Comparison of ENCODE assay signal across 23 cellular contexts in the genomic region with DNA sequence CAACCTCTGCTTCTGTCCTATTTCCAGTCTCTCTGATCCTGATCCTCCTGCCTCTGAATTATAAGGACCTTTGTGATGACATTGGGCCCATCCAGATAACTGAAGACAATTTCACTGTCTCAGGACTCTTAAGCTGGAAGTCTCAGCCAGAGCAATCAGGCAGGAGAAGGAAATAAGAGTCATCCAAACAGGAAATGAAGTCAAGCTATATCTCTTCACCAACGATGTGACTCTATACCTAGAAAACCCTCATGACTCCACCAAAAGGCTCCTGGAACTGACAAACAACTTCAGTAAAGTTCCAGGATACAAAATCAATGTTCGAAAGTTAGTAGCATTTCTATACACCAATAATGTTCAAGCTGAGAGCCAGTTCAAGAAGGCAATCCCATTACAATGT. TPM values are rescaled to one million over a fixed set of nuclear protein-coding genes. Genes with fewer than 3 reads are reported as not detected.
"Had no signal": no experiment of that assay in that cellular context is flagged by ENCODE, and none has a peak within 500 bp of the region (broad histone marks: within the 10 kb centered on the region; RNA-seq: fewer than 3 reads in every experiment).

No MANE protein-coding gene starts in this region.

- H3K4me3 Mint-ChIP-seq: dendritic cell treated with granulocyte-macrophage colony-stimulating factor and Interleukin-4, amounts not matched to agents 40 ng/mL and 50 ng/mL, for 4 days; memory B cell; mesothelial cell of epicardium; natural killer cell treated with Interleukin-12 subunit alpha and Interleukin-12 subunit beta and Interleukin-15 and Interleukin-18, amount 100 ng/mL, for 72 hours had no signal

- DNase-seq: esophagus squamous epithelium; foreskin melanocyte; heart right ventricle; hypothalamus; kidney glomerular epithelial cell; nucleus accumbens; ovary; sigmoid colon; stimulated activated CD4-positive, alpha-beta T cell treated with anti-CD3 and anti-CD28 coated beads, Interleukin-2, amount 100 ng/mL, for 24 hours; stimulated activated CD4-positive, alpha-beta T cell treated with anti-CD3 and anti-CD28 coated beads, Interleukin-4, amount 100 ng/mL, for 4 hours; stimulated activated naive CD4-positive, alpha-beta T cell; stomach; substantia nigra; transverse colon had no signal

- H3K9me3 ChIP-seq: esophagus squamous epithelium, ovary, sigmoid colon, thoracic aorta, transverse colon had no signal

- H3K27ac Mint-ChIP-seq: dendritic cell treated with granulocyte-macrophage colony-stimulating factor and Interleukin-4, amounts not matched to agents 40 ng/mL and 50 ng/mL, for 4 days; memory B cell; mesothelial cell of epicardium; natural killer cell treated with Interleukin-12 subunit alpha and Interleukin-12 subunit beta and Interleukin-15 and Interleukin-18, amount 100 ng/mL, for 72 hours had no signal

- ATAC-seq: heart right ventricle; left lobe of liver; natural killer cell treated with Interleukin-12 subunit alpha and Interleukin-12 subunit beta and Interleukin-15 and Interleukin-18, amount 100 ng/mL, for 72 hours had no signal

- H3K4me2 ChIP-seq: neural progenitor cell had no signal

- H2AFZ ChIP-seq: neural progenitor cell had no signal

- H3K4me1 ChIP-seq: esophagus squamous epithelium, heart right ventricle, neural progenitor cell, right atrium auricular region, stomach, transverse colon had no signal

- H3K36me3 ChIP-seq: esophagus squamous epithelium, heart right ventricle, neural progenitor cell, ovary, right atrium auricular region, sigmoid colon, stomach, thoracic aorta, transverse colon had no signal

- H3K4me3 ChIP-seq: esophagus squamous epithelium, heart right ventricle, neural progenitor cell, ovary, right atrium auricular region, sigmoid colon, skin epidermis, stomach, thoracic aorta, transverse colon had no signal

- H3K9ac ChIP-seq: neural progenitor cell had no signal

- H3K27ac ChIP-seq: esophagus squamous epithelium, heart right ventricle, neural progenitor cell, ovary, right atrium auricular region, sigmoid colon, skin epidermis, stomach, thoracic aorta, transverse colon had no signal

- H3K27me3 ChIP-seq: neural progenitor cell, ovary, right atrium auricular region had no signal

- H3K36me3 Mint-ChIP-seq: memory B cell, mesothelial cell of epicardium, neural progenitor cell had no signal

- H3K4me1 Mint-ChIP-seq: memory B cell, mesothelial cell of epicardium had no signal

RNA-seq across cellular contexts. Expression of a gene that starts 29.3 kb away (rescaled TPM):
- total RNA-seq: left lobe of liver; natural killer cell treated with Interleukin-12 subunit alpha and Interleukin-12 subunit beta and Interleukin-15 and Interleukin-18, amount 100 ng/mL, for 72 hours had no signal
